In genomic region chr2:178403671-178404379, GRCh38 we compare ENCODE assay signal across 8 cellular contexts. TPM values are rescaled to one million over a fixed set of nuclear protein-coding genes. Genes with fewer than 3 reads are reported as not detected.
DNase-seq lines count a peak whose midpoint lies in the region; ATAC-seq and TF ChIP-seq lines count a peak whose summit lies in the region.

No MANE protein-coding gene starts in this region.

- no peaks in the 10 kb centered on the region for H3K36me3 Mint-ChIP-seq in HFFc6 (ENCODE audit: low read depth)

- POLR2A ChIA-PET in SK-N-SH (lab: Yijun Ruan, JAX): interaction anchor here (0.6 to 1.0 kb wide), 2 partner anchors 10 to 28 kb away, joined by 3 read pairs; no protein-coding TSS in a partner anchor

- TF ChIP-seq RAD21 in SK-N-SH (IDR thresholded peaks at IDR 0.05; ENCODE audit: low read length): no peak

- H2AFZ ChIP-seq in SK-N-SH (ENCODE audit: low read depth): 0 out of 2 replicates have a peak overlapping the region, but pooled peaks have one; percentile 51

- H3K4me1 ChIP-seq in SK-N-SH (ENCODE audit: control insufficient read depth in 1 of 2, insufficient read depth in 2 of 2, low read depth in 1 of 2, low read length in 1 of 2) (peaks cover 0 to 2% of the 10 kb centered on the region in 2 experiments; a peak in 1 of 4 replicates), tibial nerve (no peaks in the 10 kb centered on the region)

- H3K9me2 ChIP-seq in SK-N-SH: no peaks in the 10 kb centered on the region

- no peak for DNase-seq in SK-N-SH
- no peak for DNase-seq in HFFc6
- DNase-seq in myocyte (ENCODE audit: low read depth): peak; percentile 71
- no peak for DNase-seq in NK-92 treated with Interleukin-12 subunit alpha and Interleukin-12 subunit beta, amount 100 ng/mL, for 24 hours (lab: John Stamatoyannopoulos, UW)
- no peak for DNase-seq in tibial nerve (ENCODE audit: low spot score in 2 of 2)
- no peak for DNase-seq in SIG-M5 treated with dmso at 0.1 percent for 504 hours (lab: John Stamatoyannopoulos, UW; ENCODE audit: unreplicated experiment)

- peaks cover 3% of the 10 kb centered on the region for H3F3A ChIP-seq in SK-N-SH (replicated peaks; ENCODE audit: insufficient read depth)

- no peak for TF ChIP-seq POLR2A in tibial nerve (IDR thresholded peaks at IDR 0.05)

- H3K4me1 Mint-ChIP-seq in HFFc6 (ENCODE audit: low read depth): peaks cover 23% of the 10 kb centered on the region

- no peaks in the 10 kb centered on the region for H3K36me3 ChIP-seq in SK-N-SH (replicated peaks in 1 of 2; ENCODE audit: control insufficient read depth in 1 of 2, insufficient read depth in 2 of 2, low read length in 1 of 2)
- H3K36me3 ChIP-seq in tibial nerve: no peaks in the 10 kb centered on the region

- H3K9ac ChIP-seq in SK-N-SH: no peak overlapping the region

- TF ChIP-seq CTCF in SK-N-SH (IDR thresholded peaks at IDR 0.05): no peak
- TF ChIP-seq CTCF in HFFc6 (IDR thresholded peaks at IDR 0.05): no peak
- no peak for TF ChIP-seq CTCF in tibial nerve (IDR thresholded peaks at IDR 0.05)

- TF ChIP-seq EP300 in SK-N-SH (IDR thresholded peaks at IDR 0.05; ENCODE audit: borderline replicate concordance in 1 of 2, low read depth in 1 of 2, low read length in 1 of 2) (no peak), tibial nerve (IDR thresholded peaks at IDR 0.05) (no peak)

- H4K20me1 ChIP-seq in SK-N-SH (ENCODE audit: insufficient read depth): no peaks in the 10 kb centered on the region

- no peaks in the 10 kb centered on the region; the same call in 1 of the 2 replicates for H3K27me3 Mint-ChIP-seq in HFFc6 (ENCODE audit: insufficient read depth)

- H3K4me3 Mint-ChIP-seq in HFFc6: peak overlapping the region; percentile 19

- H3K9me3 Mint-ChIP-seq in HFFc6: no peaks in the 10 kb centered on the region

- no peaks in the 10 kb centered on the region for H3K27me3 ChIP-seq in SK-N-SH (ENCODE audit: insufficient read depth)
- no peaks in the 10 kb centered on the region for H3K27me3 ChIP-seq in tibial nerve

- 81% methylated on average over 3 of the region's 3 CpGs for WGBS in SK-N-SH (ENCODE audit: low lambda C conversion rate)
- 69 to 76% methylated on average over 3 of the region's 3 CpGs for WGBS in tibial nerve, 2 donors

- H3K4me3 ChIP-seq in SK-N-SH (ENCODE audit: low read depth in 2 of 2, low read length in 1 of 2) (no peak overlapping the region), tibial nerve (no peak overlapping the region)

- CTCF ChIA-PET in SK-N-SH (lab: Yijun Ruan, JAX): interaction anchor here (1.7 to 14.9 kb wide), 3 partner anchors 9 to 291 kb away, joined by 6 to 199 read pairs (median 9); partner anchors contain the start of gene RBM45

- no peaks in the 10 kb centered on the region for H3K79me2 ChIP-seq in SK-N-SH (ENCODE audit: insufficient read depth)

- no peak overlapping the region for H3K27ac ChIP-seq in SK-N-SH (ENCODE audit: low read depth in 2 of 2, low read length in 1 of 2)
- H3K27ac ChIP-seq in tibial nerve: no peak overlapping the region

- H3K9me3 ChIP-seq in SK-N-SH (no peaks in the 10 kb centered on the region), tibial nerve (no peaks in the 10 kb centered on the region)

- no peak overlapping the region for H3K4me2 ChIP-seq in SK-N-SH

- ATAC-seq in SK-N-SH treated with all-trans-retinoic acid at 6 μM for 48 hours: no peak
- ATAC-seq in HG03565 (IDR thresholded peaks at IDR 0.05; ENCODE audit: unreplicated experiment): peak; percentile 17

- peak overlapping the region; percentile 14; the same call in 1 of the 2 replicates for H3K27ac Mint-ChIP-seq in HFFc6

TF ChIP-seq in SK-N-SH, 30 proteins besides CTCF, POLR2A, EP300 and RAD21 (continues in another document):
- TF ChIP-seq SMC3 (IDR thresholded peaks at IDR 0.05; ENCODE audit: low read depth, low read length) (no peak), JUND (IDR thresholded peaks at IDR 0.05) (no peak), USF2 (IDR thresholded peaks at IDR 0.05; ENCODE audit: borderline replicate concordance, low read depth, low read length) (no peak), EZH2phosphoT487 (IDR thresholded peaks at IDR 0.05; ENCODE audit: borderline replicate concordance, low read depth) (no peak), PBX3 (IDR thresholded peaks at IDR 0.05) (no peak), FOXM1 (IDR thresholded peaks at IDR 0.05; ENCODE audit: low read depth) (no peak), YY1 (IDR thresholded peaks at IDR 0.05; ENCODE audit: low read depth) (no peak), POLR2AphosphoS5 (IDR thresholded peaks at IDR 0.05; ENCODE audit: low read depth, low read length) (no peak), NFIC (IDR thresholded peaks at IDR 0.05; ENCODE audit: borderline replicate concordance) (no peak), FOSL2 (IDR thresholded peaks at IDR 0.05; ENCODE audit: borderline replicate concordance, low read depth) (no peak)

TF ChIP-seq in SK-N-SH treated with all-trans-retinoic acid at 6 μM for 48 hours, 23 proteins besides CTCF, POLR2A, EP300 and RAD21:
- TF ChIP-seq ZFP3 (CRISPR knock-in tag; IDR thresholded peaks at IDR 0.05) (no peak), CREB5 (CRISPR knock-in tag; IDR thresholded peaks at IDR 0.05; ENCODE audit: low read depth) (no peak), ZNF70 (CRISPR knock-in tag; IDR thresholded peaks at IDR 0.05) (no peak), BACH2 (CRISPR knock-in tag; IDR thresholded peaks at IDR 0.05; ENCODE audit: borderline replicate concordance) (no peak), TOX (CRISPR knock-in tag; IDR thresholded peaks at IDR 0.05; ENCODE audit: borderline replicate concordance) (no peak), CSRNP3 (CRISPR knock-in tag; IDR thresholded peaks at IDR 0.05) (no peak), SNAI2 (CRISPR knock-in tag; IDR thresholded peaks at IDR 0.05) (no peak), RARB (CRISPR knock-in tag; IDR thresholded peaks at IDR 0.05) (no peak), ARNTL (CRISPR knock-in tag; IDR thresholded peaks at IDR 0.05; ENCODE audit: borderline replicate concordance, low read depth) (no peak), ZC3H10 (CRISPR knock-in tag; IDR thresholded peaks at IDR 0.05) (no peak)
TF ChIP-seq in SK-N-SH treated with all-trans-retinoic acid at 6 μM for 48 hours: peak in this region for 0.

RNA-seq across cellular contexts. Expression of gene PRKRA, which starts 47.1 kb away (rescaled TPM):
- polyA plus RNA-seq in SK-N-SH (2012; rRNA removed): 35.7 and 44.3 TPM in 2 replicates
- polyA plus RNA-seq in SK-N-SH (2012; cell fraction: cytosol; rRNA removed): 42.6 and 44.6 TPM in 2 replicates
- polyA plus RNA-seq in SK-N-SH (2012; cell fraction: nucleus; rRNA removed): 38.9 and 48.6 TPM in 2 replicates
- 10 to 100 TPM; 30.4 to 38.3 (median 33.7) TPM for total RNA-seq in HFFc6 (2021; fragmentation: NEBNext Ultra II Directional; extraction: Animal tissue kit (Norgen Biotek cat#: 25700))
- 124 and 145 TPM in 2 replicates for total RNA-seq in myocyte
- polyA plus RNA-seq in myocyte (2012): 60.7 TPM
- total RNA-seq in tibial nerve: 10 to 100 TPM; 37.3 to 52.1 (median 45.5) TPM

RNA-seq across cellular contexts. Expression of gene PJVK, which starts 47.4 kb away (rescaled TPM):
- 5.3 and 10.8 TPM in 2 replicates for polyA plus RNA-seq in SK-N-SH (2012; rRNA removed)
- polyA plus RNA-seq in SK-N-SH (2012; cell fraction: cytosol; rRNA removed): 1.8 TPM in 2 replicates
- polyA plus RNA-seq in SK-N-SH (2012; cell fraction: nucleus; rRNA removed): 21.4 and 54.0 TPM in 2 replicates
- total RNA-seq in HFFc6 (2021; fragmentation: NEBNext Ultra II Directional; extraction: Animal tissue kit (Norgen Biotek cat#: 25700)): 1 to 10 TPM in 1 of 6 experiments, under 1 TPM in 5; 0.43 to 1.0 (median 0.69) TPM
- total RNA-seq in myocyte: 4.9 and 5.4 TPM in 2 replicates
- polyA plus RNA-seq in myocyte (2012): 4.7 TPM
- total RNA-seq in tibial nerve: 1 to 10 TPM; 5.1 to 9.6 (median 6.8) TPM
